13 cellular contexts compared by ENCODE assay signal in the genomic region with DNA sequence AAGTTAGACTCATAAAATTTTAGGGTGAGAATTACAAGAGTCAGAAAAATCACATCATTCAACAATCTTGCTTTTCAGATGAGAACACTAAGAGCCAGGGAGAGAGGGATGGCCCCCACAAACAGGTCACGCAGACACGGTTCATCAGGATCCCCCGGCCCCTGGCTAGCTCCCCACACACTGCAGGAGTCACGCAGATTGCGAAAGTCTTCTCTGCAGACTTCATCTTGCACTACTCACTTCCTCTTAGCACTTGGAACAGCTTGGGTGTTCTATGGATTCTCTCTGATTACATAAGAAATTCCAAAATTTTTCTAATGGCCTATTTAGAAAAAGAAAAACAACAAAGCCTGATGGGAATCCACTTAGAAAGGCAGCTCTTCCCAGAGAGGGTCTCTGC. TPM values are rescaled to one million over a fixed set of nuclear protein-coding genes. Genes with fewer than 3 reads are reported as not detected.
DNase-seq lines count a peak whose midpoint lies in the region; ATAC-seq and TF ChIP-seq lines count a peak whose summit lies in the region.
"Had no signal": no experiment of that assay in that cellular context is flagged by ENCODE, and none has a peak within 500 bp of the region (broad histone marks: within the 10 kb centered on the region; RNA-seq: fewer than 3 reads in every experiment).

No MANE protein-coding gene starts in this region.

- H3K36me3 ChIP-seq in GM23248 (ENCODE audit: low read depth) (no peaks in the 10 kb centered on the region), skeletal muscle tissue (ENCODE audit: control insufficient read depth in 3 of 3, insufficient read depth in 3 of 3, low read length in 3 of 3) (no peaks in the 10 kb centered on the region), suprapubic skin (no peaks in the 10 kb centered on the region)

- WGBS in GM23248 (ENCODE audit: low coverage in 1 of 2, low lambda C conversion rate in 2 of 2, missing lambda C conversion rate in 2 of 2), 2 experiments, result 18 to 25% methylated on average over 5 of the region's 5 CpGs
- WGBS in suprapubic skin, result 78% methylated on average over 5 of the region's 5 CpGs

- DNase-seq in GM23248, result peak; percentile 85
- peak; percentile 17 for DNase-seq in SIG-M5 (lab: John Stamatoyannopoulos, UW)
- DNase-seq in foreskin fibroblast, result peak; percentile 24 to 33
- no peak for DNase-seq in naive thymus-derived CD8-positive, alpha-beta T cell
- no peak for DNase-seq in NCI-H748 (lab: John Stamatoyannopoulos, UW; ENCODE audit: unreplicated experiment)
- no peak for DNase-seq in suprapubic skin (ENCODE audit: low spot score in 2 of 2)
- DNase-seq in HUDEP-2 (lab: John Stamatoyannopoulos, UW; ENCODE audit: unreplicated experiment in 76 of 76), result no peak
- DNase-seq: activated T-cell treated with anti-CD3 and anti-CD28 coated beads, Interleukin-2, amount 50 U/mL, for 48 hours; DMS79 treated with DMSO at 0.1 percent for 48 hours; NCI-H69 had no signal

- no peaks in the 10 kb centered on the region for H3K9me2 ChIP-seq in GM23248 (ENCODE audit: insufficient read depth)

- H3K9ac ChIP-seq in GM23248 (peak overlapping the region; percentile 41), skeletal muscle tissue (ENCODE audit: low read depth in 1 of 3, low read length in 3 of 3) (no peak overlapping the region)

- no peak for ATAC-seq in naive thymus-derived CD8-positive, alpha-beta T cell

- no peak overlapping the region for H3K27ac Mint-ChIP-seq in naive thymus-derived CD8-positive, alpha-beta T cell
- H3K27ac Mint-ChIP-seq: dendritic cell treated with granulocyte-macrophage colony-stimulating factor and Interleukin-4, amounts not matched to agents 40 ng/mL and 50 ng/mL, for 4 days had no signal

- peaks cover 0 to 28% (median 7%) of the 10 kb centered on the region in 5 donors for H3K27me3 Mint-ChIP-seq in naive thymus-derived CD8-positive, alpha-beta T cell
- H3K27me3 Mint-ChIP-seq: dendritic cell treated with granulocyte-macrophage colony-stimulating factor and Interleukin-4, amounts not matched to agents 40 ng/mL and 50 ng/mL, for 4 days had no signal

- no peak overlapping the region for H3K4me3 Mint-ChIP-seq in naive thymus-derived CD8-positive, alpha-beta T cell
- H3K4me3 Mint-ChIP-seq: dendritic cell treated with granulocyte-macrophage colony-stimulating factor and Interleukin-4, amounts not matched to agents 40 ng/mL and 50 ng/mL, for 4 days had no signal

- H3K4me2 ChIP-seq in GM23248 (ENCODE audit: unreplicated experiment), result peak overlapping the region; percentile 56

- H3K27me3 ChIP-seq in GM23248 (replicated peaks; ENCODE audit: insufficient read depth), result no peaks in the 10 kb centered on the region
- H3K27me3 ChIP-seq in skeletal muscle tissue (ENCODE audit: control insufficient read depth in 3 of 3, insufficient read depth in 3 of 3, low read length in 3 of 3), result no peaks in the 10 kb centered on the region
- H3K27me3 ChIP-seq in suprapubic skin, result no peaks in the 10 kb centered on the region

- H3K9me3 ChIP-seq in GM23248 (ENCODE audit: low read depth), result no peaks in the 10 kb centered on the region
- no peaks in the 10 kb centered on the region for H3K9me3 ChIP-seq in skeletal muscle tissue (ENCODE audit: control insufficient read depth in 3 of 3, low read length in 3 of 3)
- H3K9me3 ChIP-seq in suprapubic skin, result no peaks in the 10 kb centered on the region

- H4K20me1 ChIP-seq in GM23248 (ENCODE audit: insufficient read depth), result no peaks in the 10 kb centered on the region

- H3K79me2 ChIP-seq in GM23248 (ENCODE audit: insufficient read depth), result no peaks in the 10 kb centered on the region

- TF ChIP-seq CTCF in foreskin fibroblast (IDR thresholded peaks at IDR 0.05; ENCODE audit: low read depth, low read length), result no peak
- no peak for TF ChIP-seq CTCF in suprapubic skin (IDR thresholded peaks at IDR 0.05)

- H3K27ac ChIP-seq in GM23248 (peak overlapping the region; percentile 85), skeletal muscle tissue (ENCODE audit: low read depth, low read length) (peak overlapping the region; percentile 13), suprapubic skin (no peak overlapping the region)

- no peaks in the 10 kb centered on the region for H3K4me1 Mint-ChIP-seq in naive thymus-derived CD8-positive, alpha-beta T cell

- H3F3A ChIP-seq in GM23248 (ENCODE audit: insufficient read depth), result peaks cover 22% of the 10 kb centered on the region

- POLR2A ChIA-PET in naive thymus-derived CD8-positive, alpha-beta T cell (lab: Charles Lee), result no interaction called here

- no peaks in the 10 kb centered on the region for H3K36me3 Mint-ChIP-seq in naive thymus-derived CD8-positive, alpha-beta T cell

- no peak for TF ChIP-seq POLR2A in suprapubic skin (IDR thresholded peaks at IDR 0.05)

- no peak overlapping the region; the same call in 1 of the 2 replicates for H3K4me3 ChIP-seq in GM23248
- H3K4me3 ChIP-seq in foreskin fibroblast (ENCODE audit: low read depth in 1 of 2, low read length in 2 of 2), result no peak overlapping the region
- H3K4me3 ChIP-seq in skeletal muscle tissue (ENCODE audit: low read length in 3 of 3), result no peak overlapping the region
- H3K4me3 ChIP-seq in suprapubic skin, result no peak overlapping the region

- no peak for TF ChIP-seq EP300 in suprapubic skin (IDR thresholded peaks at IDR 0.05)

- in situ Hi-C loops in GM23248 (cut with MboI), result no loop called here

- peaks cover 30% of the 10 kb centered on the region for H3K4me1 ChIP-seq in GM23248 (ENCODE audit: insufficient read depth)
- H3K4me1 ChIP-seq in skeletal muscle tissue (ENCODE audit: control insufficient read depth in 3 of 3, insufficient read depth in 3 of 3, low read length in 3 of 3), result no peaks in the 10 kb centered on the region
- H3K4me1 ChIP-seq in suprapubic skin, result no peaks in the 10 kb centered on the region

- H2AFZ ChIP-seq in GM23248, result peak overlapping the region; percentile 65

- H3K9me3 Mint-ChIP-seq in naive thymus-derived CD8-positive, alpha-beta T cell, result no peaks in the 10 kb centered on the region
- H3K9me3 Mint-ChIP-seq: dendritic cell treated with granulocyte-macrophage colony-stimulating factor and Interleukin-4, amounts not matched to agents 40 ng/mL and 50 ng/mL, for 4 days had no signal

RNA-seq across cellular contexts. Expression of a gene that starts 21.6 kb away (rescaled TPM):
- total RNA-seq in GM23248 (2014; rRNA removed; shearing (Covaris generic)), result not detected in 2 replicates
- not detected in 2 replicates for polyA plus RNA-seq in GM23248 (2016; fragmentation: Nextera tagmentation; extraction: Ambion mirVana)
- total RNA-seq in skeletal muscle tissue (1.0 TPM), suprapubic skin (not detected)
- total RNA-seq in naive thymus-derived CD8-positive, alpha-beta T cell, result not detected
- not detected for polyA plus RNA-seq in naive thymus-derived CD8-positive, alpha-beta T cell
- total RNA-seq: pulmonary artery endothelial cell had no signal

RNA-seq across cellular contexts. Expression of a gene that starts 27.3 kb away (rescaled TPM):
- not detected in 2 replicates for total RNA-seq in GM23248 (2014; rRNA removed; shearing (Covaris generic))
- not detected in 2 replicates for polyA plus RNA-seq in GM23248 (2016; fragmentation: Nextera tagmentation; extraction: Ambion mirVana)
- total RNA-seq in skeletal muscle tissue (not detected), suprapubic skin (not detected)
- not detected for total RNA-seq in naive thymus-derived CD8-positive, alpha-beta T cell
- polyA plus RNA-seq in naive thymus-derived CD8-positive, alpha-beta T cell, result not detected
- total RNA-seq: pulmonary artery endothelial cell had no signal

Comparison
In these comparisons a context has a peak if more than half of its experiments do, and no peak if none do; other contexts are left out.
1. DNase-seq: peak in GM23248 (single experiment), SIG-M5 (single experiment) and foreskin fibroblast (2 of 2); none in naive thymus-derived CD8-positive, alpha-beta T cell (0 of 10), NCI-H748 (single experiment), suprapubic skin (0 of 2) and HUDEP-2 (0 of 76).